ENCODE assay signal across 39 cellular contexts in genomic region chr10:122744257-122744656, GRCh38. TPM values are rescaled to one million over a fixed set of nuclear protein-coding genes. Genes with fewer than 3 reads are reported as not detected.
"Had no signal": no experiment of that assay in that cellular context is flagged by ENCODE, and none has a peak within 500 bp of the region (broad histone marks: within the 10 kb centered on the region; RNA-seq: fewer than 3 reads in every experiment).

No MANE protein-coding gene starts in this region.

- ATAC-seq: activated CD4-positive, CD25-positive, alpha-beta regulatory T cell treated with anti-CD3 and anti-CD28 coated beads, Interleukin-2, amount 50 U/mL, for 24 hours; activated CD8-positive, alpha-beta T cell treated with anti-CD3 and anti-CD28 coated beads for 36 hours; activated naive CD4-positive, alpha-beta T cell treated with anti-CD3 and anti-CD28 coated beads, Interleukin-2, amount 50 U/mL, for 72 hours; activated T-cell treated with anti-CD3 and anti-CD28 coated beads, Interleukin-2, amount 50 U/mL, for 4 hours; activated T-cell treated with anti-CD3 and anti-CD28 coated beads, Interleukin-2, amount 50 U/mL, for 72 hours; activated T-helper 17 cell treated with anti-CD3 and anti-CD28 coated beads, Interleukin-2, amount 50 U/mL, for 72 hours; body of pancreas; WTC11 had no signal

- DNase-seq: activated CD4-positive, alpha-beta memory T cell treated with anti-CD3 and anti-CD28 coated beads for 36 hours; activated CD4-positive, alpha-beta T cell treated with anti-CD3 and anti-CD28 coated beads for 1 hour; activated CD4-positive, alpha-beta T cell treated with anti-CD3 and anti-CD28 coated beads for 4 hours; activated CD4-positive, alpha-beta T cell treated with anti-CD3 and anti-CD28 coated beads, Interleukin-2, amount 10 ng/mL, durations not matched to agents 24 days and 14 days; activated CD4-positive, alpha-beta T cell treated with anti-CD3 and anti-CD28 coated beads, Interleukin-2, amount 50 U/mL, for 1 hour; activated CD4-positive, alpha-beta T cell treated with anti-CD3 and anti-CD28 coated beads, Interleukin-2, amount 50 U/mL, for 4 hours; activated CD4-positive, CD25-positive, alpha-beta regulatory T cell; activated CD8-positive, alpha-beta memory T cell treated with anti-CD3 and anti-CD28 coated beads, Interleukin-2, amount 50 U/mL, for 4 hours; activated CD8-positive, alpha-beta T cell treated with anti-CD3 and anti-CD28 coated beads for 36 hours; activated effector memory CD4-positive, alpha-beta T cell treated with anti-CD3 and anti-CD28 coated beads, Interleukin-2, amount 50 U/mL, for 16 hours; activated gamma-delta T cell treated with Interleukin-2 at 50 U/mL for 16 hours; activated naive CD4-positive, alpha-beta T cell; activated naive CD4-positive, alpha-beta T cell treated with anti-CD3 and anti-CD28 coated beads for 36 hours; activated naive CD4-positive, alpha-beta T cell treated with anti-CD3 and anti-CD28 coated beads, Interleukin-2, amount 50 U/mL, for 16 hours; activated naive CD8-positive, alpha-beta T cell treated with anti-CD3 and anti-CD28 coated beads for 36 hours; activated T-cell treated with anti-CD3 and anti-CD28 coated beads for 4 hours; activated T-cell treated with anti-CD3 and anti-CD28 coated beads, Interleukin-2, amount 50 U/mL, for 1 hour; activated T-cell treated with anti-CD3 and anti-CD28 coated beads, Interleukin-2, amount 50 U/mL, for 4 hours; activated T-cell treated with anti-CD3 and anti-CD28 coated beads, Interleukin-2, amount 50 U/mL, for 72 hours; adrenal gland; amniotic stem cell; aorta; body of pancreas; brain microvascular endothelial cell; central memory CD4-positive, alpha-beta T cell; T-helper 1 cell; T-helper 2 cell; T-helper 9 cell; WERI-Rb-1 had no signal

- H3K27me3 ChIP-seq: body of pancreas, brain microvascular endothelial cell, breast epithelium had no signal

- H3K4me1 ChIP-seq: adrenal gland, body of pancreas, breast epithelium had no signal

- H3K27ac ChIP-seq: adrenal gland, body of pancreas, brain microvascular endothelial cell, breast epithelium, WERI-Rb-1 had no signal

- H3K9me3 ChIP-seq: adrenal gland, body of pancreas, breast epithelium had no signal

- H3K4me3 ChIP-seq: adrenal gland, body of pancreas, breast epithelium had no signal

- H3K36me3 ChIP-seq: adrenal gland, brain microvascular endothelial cell, breast epithelium, WERI-Rb-1 had no signal

RNA-seq across cellular contexts. Expression of gene C10orf120, which starts 44.6 kb away (rescaled TPM):
- total RNA-seq: activated CD4-positive, alpha-beta memory T cell treated with anti-CD3 and anti-CD28 coated beads for 36 hours; activated CD4-positive, alpha-beta T cell treated with anti-CD3 and anti-CD28 coated beads, Interleukin-2, amount 10 ng/mL, durations not matched to agents 24 days and 14 days; activated CD8-positive, alpha-beta memory T cell treated with anti-CD3 and anti-CD28 coated beads for 36 hours; activated CD8-positive, alpha-beta T cell treated with anti-CD3 and anti-CD28 coated beads for 36 hours; activated naive CD4-positive, alpha-beta T cell treated with anti-CD3 and anti-CD28 coated beads for 36 hours; activated naive CD4-positive, alpha-beta T cell treated with anti-CD3 and anti-CD28 coated beads, Interleukin-2, amount 50 U/mL, for 72 hours; activated naive CD8-positive, alpha-beta T cell treated with anti-CD3 and anti-CD28 coated beads for 36 hours; activated T-cell treated with anti-CD3 and anti-CD28 coated beads, Interleukin-2, amount 50 U/mL, for 4 hours; activated T-cell treated with anti-CD3 and anti-CD28 coated beads, Interleukin-2, amount 50 U/mL, for 72 hours; activated T-helper 1 cell treated with anti-CD3 and anti-CD28 coated beads, Interleukin-12 subunit alpha, Interleukin-12 subunit beta, Interleukin-2, Interleukin-4 antibody, amounts not matched to agents 30 ng/mL and 10 ng/mL and 1 ng/mL, durations not matched to agents 14 hours and 24 hours and 36 hours; activated T-helper 17 cell treated with anti-CD3 and anti-CD28 coated beads, Interleukin-2, amount 50 U/mL, for 72 hours; adrenal gland; aorta; astrocyte; body of pancreas; breast epithelium; cardiac septum; cerebellum; WTC11 had no signal
- polyA plus RNA-seq: adrenal gland, aorta had no signal
